ENCODE assay signal across 12 cellular contexts in the genomic region with DNA sequence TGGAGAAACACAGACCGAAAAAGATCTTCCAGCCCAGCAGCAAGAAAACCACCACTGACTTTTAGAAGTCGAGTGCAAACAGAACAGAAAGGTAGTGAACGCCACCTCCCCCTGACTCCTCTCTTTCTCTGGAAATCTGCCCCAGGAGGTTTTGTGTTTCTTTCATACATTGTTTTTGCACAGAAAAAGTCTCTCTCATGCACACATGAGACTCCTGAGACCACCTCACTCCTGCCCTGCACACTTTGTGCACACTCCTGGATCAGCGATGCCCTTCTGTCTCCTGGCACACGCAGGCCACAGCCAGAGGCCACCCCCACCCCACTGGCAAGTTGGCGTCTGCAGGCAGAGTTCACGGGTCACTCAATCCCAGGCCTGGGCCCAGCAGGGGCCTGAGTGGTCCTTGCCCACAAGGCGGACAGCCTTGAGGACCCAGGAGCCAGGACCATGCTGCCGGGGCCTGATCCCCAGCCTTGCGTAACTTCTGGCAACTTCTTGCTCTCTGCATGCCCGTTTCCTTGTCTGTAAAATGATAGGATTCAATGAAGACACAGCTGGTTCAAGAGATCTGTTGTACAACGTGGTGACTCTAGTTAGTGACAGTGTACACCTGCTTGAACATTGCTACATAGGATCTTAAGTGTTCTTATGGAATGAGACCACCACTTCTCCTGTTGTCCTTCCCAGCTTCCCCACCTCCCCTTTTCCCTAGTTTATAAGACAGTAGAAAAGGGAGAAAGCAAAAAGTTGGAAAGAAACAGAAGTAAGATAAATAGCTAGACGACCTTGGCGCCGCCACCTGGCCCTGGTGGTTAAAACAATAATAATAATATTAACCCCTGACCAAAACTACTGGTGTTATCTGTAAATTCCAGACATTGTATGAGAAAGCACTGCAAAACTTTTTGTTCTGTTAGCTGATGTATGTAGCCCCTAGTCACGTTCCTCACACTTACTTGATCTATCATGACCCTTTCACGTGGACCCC. TPM values are rescaled to one million over a fixed set of nuclear protein-coding genes. Genes with fewer than 3 reads are reported as not detected.
DNase-seq lines count a peak whose midpoint lies in the region; ATAC-seq, FAIRE-seq and TF ChIP-seq lines count a peak whose summit lies in the region.
"Had no signal": no experiment of that assay in that cellular context is flagged by ENCODE, and none has a peak within 500 bp of the region (broad histone marks: within the 10 kb centered on the region; RNA-seq: fewer than 3 reads in every experiment).

No MANE protein-coding gene starts in this region.

- POLR2A ChIA-PET in A549 (lab: Yijun Ruan, JAX) (no interaction called here), K562 (lab: Yijun Ruan, JAX) (no interaction called here)

- H3K27me3 Mint-ChIP-seq in nephron progenitor cell (ENCODE audit: low read depth, poor library complexity) = peaks cover 21% of the 10 kb centered on the region

- no peaks in the 10 kb centered on the region; a peak in 1 of 5 replicates for H3K27me3 ChIP-seq in K562 (ENCODE audit: control insufficient read depth in 2 of 2, insufficient read depth in 2 of 2, low read length in 2 of 2)

- H3K4me3 ChIP-seq in A549 (no peak overlapping the region), K562 (no peak overlapping the region)

- in situ Hi-C loops in K562 (cut with MboI) = loop anchor here (5.0 to 25.0 kb wide), 2 partner anchors 757 to 1252 kb away; no protein-coding TSS in a partner anchor

- no peak for DNase-seq in A549 (ENCODE audit: low read depth in 1 of 2, low spot score in 1 of 2)
- DNase-seq in GM10266 (ENCODE audit: extremely low spot score) = no peak
- DNase-seq in K562 (ENCODE audit: extremely low read depth in 1 of 4, low spot score in 3 of 4) = no peak
- DNase-seq in nephron progenitor cell = no peak
- no peak for DNase-seq in hepatic stellate cell (ENCODE audit: low spot score)
- DNase-seq in HPDE6-E6E7 (ENCODE audit: extremely low spot score) = no peak
- DNase-seq in SK-N-DZ (ENCODE audit: low spot score) = no peak
- DNase-seq in epidermal melanocyte (ENCODE audit: insufficient read length, low spot score) = no peak

- H3K9me3 ChIP-seq in A549 (no peaks in the 10 kb centered on the region), K562 (replicated peaks; ENCODE audit: control insufficient read depth, insufficient read depth, low read depth, low read length) (no peaks in the 10 kb centered on the region)

- peaks cover 27% of the 10 kb centered on the region for H3K9me3 Mint-ChIP-seq in nephron progenitor cell
- H3K9me3 Mint-ChIP-seq: activated naive CD4-positive, alpha-beta T cell treated with anti-CD3 and anti-CD28 coated beads for 36 hours had no signal

- H3K4me3 Mint-ChIP-seq in nephron progenitor cell = peak overlapping the region; percentile 6
- H3K4me3 Mint-ChIP-seq: activated naive CD4-positive, alpha-beta T cell treated with anti-CD3 and anti-CD28 coated beads for 36 hours had no signal

- 28% methylated on average over 16 of the region's 17 CpGs for WGBS in A549 (ENCODE audit: missing lambda C conversion rate)
- under 1% methylated on average over 10 of the region's 17 CpGs for WGBS in K562 (ENCODE audit: insufficient coverage, low coverage, missing lambda C conversion rate)

- H3K9me1 ChIP-seq in K562 (ENCODE audit: control insufficient read depth, insufficient read depth, low read length) = no peaks in the 10 kb centered on the region

- CTCF ChIA-PET in A549 (lab: Yijun Ruan, JAX) (interaction anchor here (0.6 to 8.8 kb wide), 53 partner anchors 8 to 1048 kb away, joined by 3 to 76 read pairs (median 3); no protein-coding TSS in a partner anchor), K562 (lab: Yijun Ruan, JAX; ENCODE audit: low intra/inter-chr PET ratio) (interaction anchor here (0.7 to 1.0 kb wide), 3 partner anchors 335 to 754 kb away, joined by 3 to 4 read pairs (median 4); no protein-coding TSS in a partner anchor)

- TF ChIP-seq RAD21 in A549 (conservative IDR thresholded peaks at IDR 0.05 in 1 of 2, IDR thresholded peaks at IDR 0.05 in 1 of 2) = no peak
- TF ChIP-seq RAD21 in K562 (CRISPR knock-in tag; conservative IDR thresholded peaks at IDR 0.05 in 1 of 2, IDR thresholded peaks at IDR 0.05 in 1 of 2) = no peak

- H3K27ac ChIP-seq in A549 (no peak overlapping the region), K562 (ENCODE audit: extremely low read depth, low read depth, low read length) (no peak overlapping the region)

- BruUV-seq in K562 (replicated peaks; lab: Mats Ljungman, UMichigan) = no TSS peak

- no peaks in the 10 kb centered on the region for H3K79me2 ChIP-seq in K562 (ENCODE audit: control insufficient read depth, insufficient read depth, low read length)

- no peak for FAIRE-seq in A549 (lab: Jason Lieb, UNC)
- FAIRE-seq in K562 (lab: Jason Lieb, UNC) = no peak

- peaks cover 30% of the 10 kb centered on the region for H3K4me1 Mint-ChIP-seq in nephron progenitor cell

- TF ChIP-seq EP300 in A549 (IDR thresholded peaks at IDR 0.05) (no peak), K562 (IDR thresholded peaks at IDR 0.05; ENCODE audit: low read length) (no peak)

- H3K4me2 ChIP-seq in A549 (no peak overlapping the region), K562 (ENCODE audit: insufficient read depth, low read length) (no peak overlapping the region)

- H3K36me3 ChIP-seq in K562 (ENCODE audit: control insufficient read depth, insufficient read depth, low read length) = no peaks in the 10 kb centered on the region

- peak; percentile 36 to 61; a peak in 3 of 6 replicates for ATAC-seq in A549
- ATAC-seq in K562 = peak; percentile 22; the same call in 1 of the 3 replicates

- no peaks in the 10 kb centered on the region for H4K20me1 ChIP-seq in K562 (replicated peaks; ENCODE audit: control insufficient read depth, insufficient read depth, low read length)

- no peaks in the 10 kb centered on the region for H3K4me1 ChIP-seq in A549
- H3K4me1 ChIP-seq in K562 (replicated peaks in 1 of 2; ENCODE audit: control insufficient read depth in 2 of 2, insufficient read depth in 2 of 2, low read length in 2 of 2) = peaks cover 0 to 8% of the 10 kb centered on the region in 2 experiments; a peak in 2 of 5 replicates

- TF ChIP-seq CTCF in A549 (IDR thresholded peaks at IDR 0.05) = no peak; the same call in 2 of the 3 replicates
- peak; percentile 13 for TF ChIP-seq CTCF in GM10266 (IDR thresholded peaks at IDR 0.05; ENCODE audit: control insufficient read depth, insufficient read depth, low read depth, missing control alignments)
- TF ChIP-seq CTCF in K562 (IDR thresholded peaks at IDR 0.05 in 2 of 3, conservative IDR thresholded peaks at IDR 0.05 in 1 of 3; ENCODE audit: insufficient read depth in 2 of 3, low read depth in 1 of 3, low read length in 3 of 3) = no peak
- TF ChIP-seq CTCF in nephron progenitor cell (IDR thresholded peaks at IDR 0.05) = peak; percentile 40

- no peak overlapping the region for H3K9ac ChIP-seq in K562 (ENCODE audit: insufficient read depth in 1 of 2, low read depth in 2 of 2, low read length in 2 of 2)

- H3K27ac Mint-ChIP-seq in nephron progenitor cell = no peak overlapping the region
- H3K27ac Mint-ChIP-seq: activated naive CD4-positive, alpha-beta T cell treated with anti-CD3 and anti-CD28 coated beads for 36 hours; CD4-positive, alpha-beta memory T cell had no signal

- no peak for TF ChIP-seq POLR2A in A549 (IDR thresholded peaks at IDR 0.05; ENCODE audit: low read length)
- no peak for TF ChIP-seq POLR2A in K562 (conservative IDR thresholded peaks at IDR 0.05)

- no peak overlapping the region for H2AFZ ChIP-seq in K562 (ENCODE audit: low read depth, low read length)

- H3K36me3 Mint-ChIP-seq in nephron progenitor cell (ENCODE audit: low read depth) = no peaks in the 10 kb centered on the region

- intact Hi-C loops in K562 (cut with micrococcal nuclease) = loop anchor here (5.0 to 10.0 kb wide), 3 partner anchors 134 to 982 kb away; no protein-coding TSS in a partner anchor

TF ChIP-seq in K562, 482 proteins besides CTCF, POLR2A, EP300 and RAD21 (continues in another document):
- no peak for TF ChIP-seq FOXK1 (CRISPR knock-in tag; IDR thresholded peaks at IDR 0.05; ENCODE audit: borderline replicate concordance)
- TF ChIP-seq, protein P1, sequence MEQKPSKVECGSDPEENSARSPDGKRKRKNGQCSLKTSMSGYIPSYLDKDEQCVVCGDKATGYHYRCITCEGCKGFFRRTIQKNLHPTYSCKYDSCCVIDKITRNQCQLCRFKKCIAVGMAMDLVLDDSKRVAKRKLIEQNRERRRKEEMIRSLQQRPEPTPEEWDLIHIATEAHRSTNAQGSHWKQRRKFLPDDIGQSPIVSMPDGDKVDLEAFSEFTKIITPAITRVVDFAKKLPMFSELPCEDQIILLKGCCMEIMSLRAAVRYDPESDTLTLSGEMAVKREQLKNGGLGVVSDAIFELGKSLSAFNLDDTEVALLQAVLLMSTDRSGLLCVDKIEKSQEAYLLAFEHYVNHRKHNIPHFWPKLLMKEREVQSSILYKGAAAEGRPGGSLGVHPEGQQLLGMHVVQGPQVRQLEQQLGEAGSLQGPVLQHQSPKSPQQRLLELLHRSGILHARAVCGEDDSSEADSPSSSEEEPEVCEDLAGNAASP (IDR thresholded peaks at IDR 0.05) = no peak
- no peak for TF ChIP-seq KDM1A (IDR thresholded peaks at IDR 0.05)

RNA-seq across cellular contexts. Expression of gene CST7, which starts 30.2 kb away (rescaled TPM):
- polyA plus RNA-seq in A549 (2011; rRNA removed) = not detected in 2 replicates
- not detected in 2 replicates for polyA plus RNA-seq in A549 (2012; cell fraction: cytosol; rRNA removed)
- not detected in 2 replicates for polyA plus RNA-seq in A549 (2012; cell fraction: nucleus; rRNA removed)
- not detected in 3 replicates for polyA plus RNA-seq in A549 (2017; fragmentation: RNase III; extraction: RNeasy Plus Mini Kit Qiagen cat#74134 plus additional on column Dnase treatment)
- not detected in 2 replicates for polyA minus RNA-seq in A549 (2011; rRNA and poly(A)+ RNA removed)
- not detected in 2 replicates for total RNA-seq in K562 (2011; cell fraction: chromatin; rRNA removed; ENCODE audit: low replicate concordance)
- not detected in 2 replicates for total RNA-seq in K562 (2011; cell fraction: nucleolus; rRNA removed)
- not detected in 2 replicates for total RNA-seq in K562 (2011; cell fraction: nucleoplasm; rRNA removed)
- not detected in 2 replicates for total RNA-seq in K562 (2014; rRNA removed)
- total RNA-seq in K562 (2014; rRNA removed; fragmentation: Illumina TruSeq; extraction: Trizol) = not detected in 2 replicates
- 0.19 TPM in 1 of 2 replicates, not detected in the other for total RNA-seq in K562 (2015; rRNA removed; fragmentation: Illumina TruSeq; extraction: Trizol)
- not detected in 2 replicates for total RNA-seq in K562 (2021)
- not detected in 2 replicates for polyA plus RNA-seq in K562 (2011; rRNA removed)
- polyA plus RNA-seq in K562 (2011; cell fraction: cytosol; rRNA removed) = 0.15 TPM in 1 of 2 replicates, not detected in the other
- not detected in 2 replicates for polyA plus RNA-seq in K562 (2011; cell fraction: nucleus; rRNA removed)
- 0.12 and 3.3 TPM in 2 replicates for polyA plus RNA-seq in K562 (2012)
- not detected in 2 replicates for polyA plus RNA-seq in K562 (2014; fragmentation: Illumina TruSeq; extraction: Trizol)
- not detected for polyA plus RNA-seq in K562 (2014; fragmentation: Nextera tagmentation; extraction: Ambion mirVana)
- polyA plus RNA-seq in K562 (2014; rRNA removed) = 0.23 TPM in 1 of 2 replicates, not detected in the other
- polyA minus RNA-seq in K562 (2011; rRNA and poly(A)+ RNA removed) = not detected in 2 replicates
- polyA minus RNA-seq in K562 (2011; cell fraction: cytosol; rRNA and poly(A)+ RNA removed) = not detected in 2 replicates
- polyA minus RNA-seq in K562 (2011; cell fraction: nucleus; rRNA and poly(A)+ RNA removed) = not detected in 2 replicates
- not detected in 2 replicates for polyA plus RNA-seq in SK-N-DZ (2014; cell fraction: cytosol; rRNA removed)
- polyA plus RNA-seq in SK-N-DZ (2014; cell fraction: nucleus; rRNA removed) = not detected in 2 replicates
- total RNA-seq: cerebellum, lung microvascular endothelial cell had no signal

Comparison
In these comparisons a context has a peak if more than half of its experiments do, and no peak if none do; other contexts are left out.
1. CTCF ChIP-seq: peak in GM10266 (single experiment) and nephron progenitor cell (single experiment); none in A549 (single experiment) and K562 (0 of 3).